ENCODE assay signal across 32 cellular contexts in the genomic region with DNA sequence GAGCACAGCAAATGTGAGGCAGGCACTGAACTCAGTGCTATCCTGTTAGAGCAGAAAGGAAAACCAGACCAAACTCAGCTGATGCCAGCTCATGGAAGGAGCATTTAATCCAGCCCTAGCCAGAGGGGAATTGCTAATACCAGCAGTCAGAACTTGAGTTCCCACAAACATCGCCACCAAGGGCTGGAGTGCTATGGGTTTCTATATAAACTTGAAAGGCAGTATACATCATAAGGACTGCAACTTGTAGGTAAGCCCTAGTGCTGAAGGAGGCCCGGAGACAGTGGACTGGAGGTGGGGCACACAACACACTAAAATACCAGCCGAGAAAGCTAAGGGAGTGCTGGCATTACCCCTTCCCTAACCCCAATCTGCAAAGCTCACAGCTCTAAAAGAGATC.
"Had no signal": no experiment of that assay in that cellular context is flagged by ENCODE, and none has a peak within 500 bp of the region (broad histone marks: within the 10 kb centered on the region; RNA-seq: fewer than 3 reads in every experiment).

No MANE protein-coding gene starts in this region.

- H3K27me3 ChIP-seq: brain microvascular endothelial cell, gastrocnemius medialis, heart left ventricle had no signal

- H3K4me3 ChIP-seq: gastrocnemius medialis, heart left ventricle had no signal

- H3K27ac ChIP-seq: brain microvascular endothelial cell, gastrocnemius medialis, heart left ventricle, WERI-Rb-1 had no signal

- FAIRE-seq: astrocyte had no signal

- ATAC-seq: activated CD4-positive, CD25-positive, alpha-beta regulatory T cell treated with anti-CD3 and anti-CD28 coated beads, Interleukin-2, amount 50 U/mL, for 24 hours; activated CD8-positive, alpha-beta T cell treated with anti-CD3 and anti-CD28 coated beads for 36 hours; activated T-cell treated with anti-CD3 and anti-CD28 coated beads, Interleukin-2, amount 50 U/mL, for 4 hours; activated T-helper 17 cell treated with anti-CD3 and anti-CD28 coated beads, Interleukin-2, amount 50 U/mL, for 72 hours; effector memory CD8-positive, alpha-beta T cell; esophagus mucosa; gastrocnemius medialis; heart left ventricle; T-helper 17 cell had no signal

- DNase-seq: activated B cell treated with CpG ODN at 0.5 μM for 24 hours; activated CD4-positive, alpha-beta T cell treated with anti-CD3 and anti-CD28 coated beads for 48 hours; activated CD4-positive, alpha-beta T cell treated with anti-CD3 and anti-CD28 coated beads, Interleukin-2, amount 50 U/mL, for 1 hour; activated CD4-positive, alpha-beta T cell treated with anti-CD3 and anti-CD28 coated beads, Interleukin-2, amount 50 U/mL, for 48 hours; activated CD8-positive, alpha-beta memory T cell treated with anti-CD3 and anti-CD28 coated beads for 24 hours; activated CD8-positive, alpha-beta T cell treated with anti-CD3 and anti-CD28 coated beads for 36 hours; activated effector memory CD4-positive, alpha-beta T cell treated with Interleukin-2 at 50 U/mL for 16 hours; activated gamma-delta T cell treated with Interleukin-2 at 50 U/mL for 16 hours; activated naive CD4-positive, alpha-beta T cell treated with anti-CD3 and anti-CD28 coated beads, Interleukin-2, amount 50 U/mL, for 16 hours; activated naive CD4-positive, alpha-beta T cell treated with Interleukin-2 at 50 U/mL for 16 hours; activated T-cell treated with anti-CD3 and anti-CD28 coated beads, Interleukin-2, amount 50 U/mL, for 4 hours; amniotic stem cell; anterior cingulate cortex; brain microvascular endothelial cell; caudate nucleus; cortex of kidney; dermis blood vessel endothelial cell; effector CD4-positive, alpha-beta T cell; effector memory CD8-positive, alpha-beta T cell; foreskin fibroblast; gastrocnemius medialis; glutamatergic neuron; heart left ventricle; T-helper 17 cell; T1000; WERI-Rb-1 had no signal

- H3K9me3 ChIP-seq: gastrocnemius medialis had no signal

- H3K9me3 Mint-ChIP-seq: activated T-helper 17 cell treated with anti-CD3 and anti-CD28 coated beads, Interleukin-2, amount 50 U/mL, for 72 hours; effector memory CD8-positive, alpha-beta T cell had no signal

- H3K36me3 ChIP-seq: brain microvascular endothelial cell, gastrocnemius medialis, heart left ventricle, WERI-Rb-1 had no signal

- H3K27ac Mint-ChIP-seq: activated B cell treated with CpG ODN at 0.5 μM for 24 hours; activated CD8-positive, alpha-beta T cell treated with anti-CD3 and anti-CD28 coated beads for 36 hours; activated naive CD8-positive, alpha-beta T cell; activated T-helper 17 cell treated with anti-CD3 and anti-CD28 coated beads, Interleukin-2, amount 50 U/mL, for 72 hours; effector memory CD8-positive, alpha-beta T cell; T-helper 17 cell; T-helper 2 cell treated with Interferon-gamma antibody and Interleukin-4, amounts not matched to agents 5 μg/mL and 100 μg/mL, for 36 hours had no signal

- H3K27me3 Mint-ChIP-seq: activated B cell treated with CpG ODN at 0.5 μM for 24 hours; activated CD8-positive, alpha-beta T cell treated with anti-CD3 and anti-CD28 coated beads for 36 hours; activated naive CD8-positive, alpha-beta T cell; activated T-helper 17 cell treated with anti-CD3 and anti-CD28 coated beads, Interleukin-2, amount 50 U/mL, for 72 hours; effector memory CD8-positive, alpha-beta T cell; T-helper 17 cell had no signal

- H3K4me3 Mint-ChIP-seq: activated B cell treated with CpG ODN at 0.5 μM for 24 hours; activated CD8-positive, alpha-beta T cell treated with anti-CD3 and anti-CD28 coated beads for 36 hours; activated naive CD8-positive, alpha-beta T cell; activated T-cell treated with anti-CD3 and anti-CD28 coated beads, Interleukin-2, amount 50 U/mL, for 4 hours; activated T-helper 17 cell treated with anti-CD3 and anti-CD28 coated beads, Interleukin-2, amount 50 U/mL, for 72 hours; effector memory CD8-positive, alpha-beta T cell; T-helper 17 cell; T-helper 2 cell treated with Interferon-gamma antibody and Interleukin-4, amounts not matched to agents 5 μg/mL and 100 μg/mL, for 36 hours had no signal

- H3K4me1 ChIP-seq: gastrocnemius medialis, heart left ventricle had no signal

- H3K36me3 Mint-ChIP-seq: activated naive CD8-positive, alpha-beta T cell had no signal

- H3K4me1 Mint-ChIP-seq: activated B cell treated with CpG ODN at 0.5 μM for 24 hours; activated T-helper 17 cell treated with anti-CD3 and anti-CD28 coated beads, Interleukin-2, amount 50 U/mL, for 72 hours; T-helper 17 cell had no signal
